26 cellular contexts compared by ENCODE assay signal in genomic region chr10:36764823-36765222, GRCh38.
"Had no signal": no experiment of that assay in that cellular context is flagged by ENCODE, and none has a peak within 500 bp of the region (broad histone marks: within the 10 kb centered on the region; RNA-seq: fewer than 3 reads in every experiment).

No MANE protein-coding gene starts in this region.

- H3K27ac Mint-ChIP-seq: effector memory CD8-positive, alpha-beta T cell; mesothelial cell of epicardium; naive B cell; natural killer cell treated with Interleukin-12 subunit alpha and Interleukin-12 subunit beta and Interleukin-15 and Interleukin-18, amount 100 ng/mL, for 72 hours; stimulated activated effector memory CD8-positive, alpha-beta T cell treated with anti-CD3 and anti-CD28 coated beads, Interleukin-12 subunit alpha, Interleukin-12 subunit beta, amount 100 ng/mL, for 72 hours; type B pancreatic cell had no signal

- H3K4me1 ChIP-seq: esophagus squamous epithelium, heart right ventricle, left lung, prostate gland, right atrium auricular region, stomach had no signal

- H3K27ac ChIP-seq: esophagus squamous epithelium, heart right ventricle, left lung, prostate gland, right atrium auricular region, stomach, tibial artery had no signal

- H3K36me3 Mint-ChIP-seq: mesothelial cell of epicardium; naive B cell; natural killer cell treated with Interleukin-12 subunit alpha and Interleukin-12 subunit beta and Interleukin-15 and Interleukin-18, amount 100 ng/mL, for 72 hours; stimulated activated effector memory CD8-positive, alpha-beta T cell treated with anti-CD3 and anti-CD28 coated beads, Interleukin-12 subunit alpha, Interleukin-12 subunit beta, amount 100 ng/mL, for 72 hours; type B pancreatic cell had no signal

- H3K4me3 Mint-ChIP-seq: effector memory CD8-positive, alpha-beta T cell; mesothelial cell of epicardium; naive B cell; natural killer cell treated with Interleukin-12 subunit alpha and Interleukin-12 subunit beta and Interleukin-15 and Interleukin-18, amount 100 ng/mL, for 72 hours; neural crest cell; stimulated activated effector memory CD8-positive, alpha-beta T cell treated with anti-CD3 and anti-CD28 coated beads, Interleukin-12 subunit alpha, Interleukin-12 subunit beta, amount 100 ng/mL, for 72 hours; type B pancreatic cell had no signal

- H3K4me1 Mint-ChIP-seq: naive B cell; stimulated activated effector memory CD8-positive, alpha-beta T cell treated with anti-CD3 and anti-CD28 coated beads, Interleukin-12 subunit alpha, Interleukin-12 subunit beta, amount 100 ng/mL, for 72 hours had no signal

- H3K36me3 ChIP-seq: esophagus squamous epithelium, heart right ventricle, left lung, prostate gland, right atrium auricular region, stomach, tibial artery had no signal

- H3K27me3 Mint-ChIP-seq: effector memory CD8-positive, alpha-beta T cell; naive B cell; natural killer cell treated with Interleukin-12 subunit alpha and Interleukin-12 subunit beta and Interleukin-15 and Interleukin-18, amount 100 ng/mL, for 72 hours; type B pancreatic cell had no signal

- DNase-seq: cortex of kidney; effector memory CD8-positive, alpha-beta T cell; erythroblast; esophagus squamous epithelium; foreskin melanocyte; glutamatergic neuron; heart right ventricle; hippocampal formation; left cardiac atrium; left lung; mesenchymal stem cell; mucosa of descending colon; naive B cell; stimulated activated CD4-positive, alpha-beta T cell treated with anti-CD3 and anti-CD28 coated beads, Interleukin-2, amount 100 ng/mL, for 24 hours; stimulated activated CD4-positive, alpha-beta T cell treated with anti-CD3 and anti-CD28 coated beads, Interleukin-4, amount 100 ng/mL, for 24 hours; stimulated activated naive CD4-positive, alpha-beta T cell treated with Interleukin-2 at 50 U/mL for 16 hours; stomach; tibial artery had no signal

- H3K9me3 ChIP-seq: esophagus squamous epithelium, heart right ventricle, left lung, prostate gland, right atrium auricular region, stomach, tibial artery had no signal

- H3K4me3 ChIP-seq: esophagus squamous epithelium, heart right ventricle, left lung, mucosa of descending colon, prostate gland, right atrium auricular region, stomach, tibial artery had no signal

- H3K27me3 ChIP-seq: esophagus squamous epithelium, heart right ventricle, left lung, right atrium auricular region, stomach, tibial artery had no signal

- H3K9me3 Mint-ChIP-seq: mesothelial cell of epicardium, naive B cell, type B pancreatic cell had no signal

- ATAC-seq: effector memory CD8-positive, alpha-beta T cell; heart right ventricle; left cardiac atrium; left lung; mucosa of descending colon; natural killer cell treated with Interleukin-12 subunit alpha and Interleukin-12 subunit beta and Interleukin-15 and Interleukin-18, amount 100 ng/mL, for 72 hours; sciatic nerve; stimulated activated effector memory CD8-positive, alpha-beta T cell treated with anti-CD3 and anti-CD28 coated beads, Interleukin-12 subunit alpha, Interleukin-12 subunit beta, amount 100 ng/mL, for 72 hours had no signal
